8 cellular contexts compared by ENCODE assay signal in genomic region chr19:38665950-38666661, GRCh38. TPM values are rescaled to one million over a fixed set of nuclear protein-coding genes. Genes with fewer than 3 reads are reported as not detected.
DNase-seq lines count a peak whose midpoint lies in the region; ATAC-seq and TF ChIP-seq lines count a peak whose summit lies in the region.

No MANE protein-coding gene starts in this region.

- TF ChIP-seq CTCF in natural killer cell (IDR thresholded peaks at IDR 0.05), result no peak

- DNase-seq in NT2/D1 (ENCODE audit: low read depth, low spot score) (peak; percentile 77), natural killer cell (no peak), NCI-H748 (lab: John Stamatoyannopoulos, UW; ENCODE audit: unreplicated experiment) (no peak), GM19238 (ENCODE audit: insufficient read length, low spot score) (no peak)
- no peak for DNase-seq in activated CD4-positive, alpha-beta T cell treated with anti-CD3 and anti-CD28 coated beads, Interleukin-2, amount 50 U/mL, for 48 hours

- no peak overlapping the region for H2AFZ ChIP-seq in ACC112 (ENCODE audit: low read length, unreplicated experiment)

- H3K9ac ChIP-seq in NT2/D1 (ENCODE audit: insufficient read length, low read depth), result peak overlapping the region; percentile 27

- intact Hi-C loops in natural killer cell (cut with micrococcal nuclease), result loop anchor here (2.0 kb wide), 1 partner anchor 15 kb away; no protein-coding TSS in a partner anchor

- ATAC-seq in natural killer cell (no peak), HG03159 (IDR thresholded peaks at IDR 0.05; ENCODE audit: unreplicated experiment) (no peak)

- H3K27ac ChIP-seq in ACC112 (ENCODE audit: low read depth, low read length), result peak overlapping the region; percentile 91
- peak overlapping the region; percentile 76 to 96 for H3K27ac ChIP-seq in esophagus (ENCODE audit: low read depth in 2 of 2, low read length in 1 of 2)

- peaks cover 83 to 85% of the 10 kb centered on the region in 2 donors for H3K4me1 Mint-ChIP-seq in natural killer cell

- peaks cover 95% of the 10 kb centered on the region for H3K79me2 ChIP-seq in ACC112 (ENCODE audit: control insufficient read depth, insufficient read depth, low read length, unreplicated experiment)

- H3K4me3 Mint-ChIP-seq in natural killer cell, result peak overlapping the region; percentile 37

- WGBS in esophagus, 2 donors, result 38 to 43% methylated on average over 19 of the region's 19 CpGs

- no peaks in the 10 kb centered on the region for H3K9me3 Mint-ChIP-seq in natural killer cell

- no peaks in the 10 kb centered on the region for H3K36me3 Mint-ChIP-seq in natural killer cell

- H3K36me3 ChIP-seq in ACC112 (ENCODE audit: insufficient read depth, low read length) (peaks cover 4% of the 10 kb centered on the region; the same call in 1 of the 2 replicates), NT2/D1 (ENCODE audit: insufficient read depth, insufficient read length, low read length) (peaks cover 39% of the 10 kb centered on the region), esophagus (ENCODE audit: control insufficient read depth in 2 of 2, insufficient read depth in 2 of 2, low read length in 1 of 2) (peaks cover 0 to under 1% of the 10 kb centered on the region in 2 donors)

- peak overlapping the region; percentile 33; the same call in 1 of the 2 replicates for H3K4me3 ChIP-seq in ACC112 (ENCODE audit: low read depth, low read length)
- no peak overlapping the region for H3K4me3 ChIP-seq in NT2/D1 (ENCODE audit: insufficient read length, low read depth)
- H3K4me3 ChIP-seq in esophagus (ENCODE audit: low read depth in 1 of 2, low read length in 2 of 2), result no peak overlapping the region

- H3K27me3 ChIP-seq in ACC112 (ENCODE audit: insufficient read depth, low read length), result no peaks in the 10 kb centered on the region
- no peaks in the 10 kb centered on the region for H3K27me3 ChIP-seq in NT2/D1 (ENCODE audit: insufficient read depth, insufficient read length)
- no peaks in the 10 kb centered on the region for H3K27me3 ChIP-seq in esophagus (ENCODE audit: control insufficient read depth in 1 of 2, insufficient read depth in 2 of 2, low read length in 2 of 2)

- H3K27ac Mint-ChIP-seq in natural killer cell, result peak overlapping the region; percentile 85

- H3K9me3 ChIP-seq in NT2/D1 (ENCODE audit: insufficient read depth, low read length) (no peaks in the 10 kb centered on the region), esophagus (ENCODE audit: control insufficient read depth in 2 of 2, insufficient read depth in 1 of 2, low read depth in 1 of 2, low read length in 1 of 2) (no peaks in the 10 kb centered on the region)

- H3K4me1 ChIP-seq in ACC112 (ENCODE audit: control insufficient read depth, insufficient read depth, low read length, unreplicated experiment) (peaks cover 51% of the 10 kb centered on the region), NT2/D1 (ENCODE audit: insufficient read depth, insufficient read length) (peaks cover 22% of the 10 kb centered on the region), esophagus (ENCODE audit: control insufficient read depth in 2 of 2, insufficient read depth in 2 of 2, low read length in 1 of 2) (peaks cover 23 to 46% of the 10 kb centered on the region in 2 donors)

- no peaks in the 10 kb centered on the region for H3K27me3 Mint-ChIP-seq in natural killer cell (ENCODE audit: low read depth in 2 of 2)

RNA-seq across cellular contexts. Expression of gene ACTN4, which starts 18.7 kb away (rescaled TPM):
- polyA plus RNA-seq in esophagus, result 100 to 1,000 TPM; 261 to 376 TPM
- total RNA-seq in natural killer cell, result 100 to 1,000 TPM; 443 to 595 (median 541) TPM

RNA-seq across cellular contexts. Expression of gene EIF3K, which starts 47.1 kb away (rescaled TPM):
- polyA plus RNA-seq in esophagus, result 100 to 1,000 TPM; 248 to 396 TPM
- 100 to 1,000 TPM; 232 to 262 (median 238) TPM for total RNA-seq in natural killer cell

RNA-seq across cellular contexts. Expression of gene MAP4K1, which starts 48.4 kb away (rescaled TPM):
- polyA plus RNA-seq in esophagus, result 1 to 10 TPM; 3.3 to 7.3 TPM
- total RNA-seq in natural killer cell, result 100 to 1,000 TPM; 162 to 201 (median 163) TPM
